Comparison of ENCODE assay signal across 10 cellular contexts in genomic region chr1:221939598-221939997, GRCh38.
DNase-seq lines count a peak whose midpoint lies in the region; ATAC-seq, FAIRE-seq and TF ChIP-seq lines count a peak whose summit lies in the region.
"Had no signal": no experiment of that assay in that cellular context is flagged by ENCODE, and none has a peak within 500 bp of the region (broad histone marks: within the 10 kb centered on the region; RNA-seq: fewer than 3 reads in every experiment).

No MANE protein-coding gene starts in this region.

- H3K14ac ChIP-seq in H1 (ENCODE audit: insufficient read length) = no peak overlapping the region

- no peak overlapping the region for H4K8ac ChIP-seq in H1 (ENCODE audit: extremely low read depth, insufficient read depth, low read length)

- no peaks in the 10 kb centered on the region for H3K9me3 ChIP-seq in H1 (ENCODE audit: insufficient read depth in 2 of 2, low read depth in 1 of 2, low read length in 1 of 2)

- WGBS in H1 (ENCODE audit: extremely low coverage in 1 of 2, insufficient coverage in 1 of 2, insufficient read length in 1 of 2, insufficient replicate concordance in 2 of 2, low coverage in 1 of 2, low lambda C conversion rate in 2 of 2, missing lambda C conversion rate in 1 of 2), 2 experiments = 83% methylated on average over 2 of the region's 2 CpGs; no CpG with 5 or more reads in 1 of the 2 experiments

- POLR2A ChIA-PET in H1 (lab: Charles Lee; ENCODE audit: partially characterized antibody) = no interaction called here

- no peak overlapping the region for H2AFZ ChIP-seq in H1 (ENCODE audit: low read length)

- H2AK5ac ChIP-seq in H1 (ENCODE audit: low read depth, low read length) = 0 out of 2 replicates have a peak overlapping the region, but pooled peaks have one; percentile 46

- no peak for TF ChIP-seq EP300 in H1 (IDR thresholded peaks at IDR 0.05; ENCODE audit: borderline replicate concordance in 1 of 2, low read depth in 2 of 2, low read length in 2 of 2)

- H2BK5ac ChIP-seq in H1 (ENCODE audit: low read depth, low read length) = no peak overlapping the region

- no peaks in the 10 kb centered on the region for H3K23me2 ChIP-seq in H1 (ENCODE audit: low read depth, low read length)

- no peak for TF ChIP-seq POLR2A in H1 (IDR thresholded peaks at IDR 0.05; ENCODE audit: control extremely low read depth in 1 of 2, low read depth in 2 of 2, low read length in 2 of 2)

- H2BK120ac ChIP-seq in H1 (replicated peaks; ENCODE audit: low read depth, low read length) = no peak overlapping the region

- no peaks in the 10 kb centered on the region for H3K79me2 ChIP-seq in H1 (ENCODE audit: control insufficient read depth in 1 of 2, insufficient read depth in 2 of 2, low read length in 2 of 2)

- no peak overlapping the region for H3K23ac ChIP-seq in H1 (ENCODE audit: insufficient read length)

- H2BK15ac ChIP-seq in H1 (ENCODE audit: low read length) = no peak overlapping the region

- H3K4me1 ChIP-seq in H1 (replicated peaks in 1 of 4; ENCODE audit: control insufficient read depth in 3 of 4, insufficient read depth in 4 of 4, low read length in 3 of 4) = no peaks in the 10 kb centered on the region

- no peak for TF ChIP-seq CTCF in H1 (IDR thresholded peaks at IDR 0.05; ENCODE audit: control extremely low read depth in 1 of 3, insufficient read depth in 1 of 3, low read depth in 1 of 3, low read length in 3 of 3)

- H3K4me3 ChIP-seq in H1 (ENCODE audit: extremely low read depth in 1 of 4, insufficient read depth in 2 of 4, low read depth in 3 of 4, low read length in 4 of 4) = no peak overlapping the region
- H3K4me3 ChIP-seq: lung had no signal

- no peak overlapping the region for H3K4ac ChIP-seq in H1 (replicated peaks; ENCODE audit: insufficient read length, low read depth, low read length)

- H3K4me2 ChIP-seq in H1 (ENCODE audit: insufficient read depth in 1 of 2, low read depth in 2 of 2, low read length in 2 of 2) = no peak overlapping the region

- FAIRE-seq in H1 (lab: Jason Lieb, UNC) = no peak

- no peaks in the 10 kb centered on the region for H3K36me3 ChIP-seq in H1 (ENCODE audit: control insufficient read depth in 2 of 4, insufficient read depth in 4 of 4, low read length in 3 of 4)

- H2BK20ac ChIP-seq in H1 (ENCODE audit: low read length) = no peak overlapping the region

- no peak overlapping the region for H3K56ac ChIP-seq in H1 (replicated peaks; ENCODE audit: insufficient read length, low read depth, low read length)

- H3K9ac ChIP-seq in H1 (replicated peaks in 1 of 4; ENCODE audit: extremely low read depth in 1 of 4, low read depth in 3 of 4, low read length in 3 of 4) = no peak overlapping the region

- TF ChIP-seq RAD21 in H1 (IDR thresholded peaks at IDR 0.05 in 1 of 2, conservative IDR thresholded peaks at IDR 0.05 in 1 of 2; ENCODE audit: low read depth in 2 of 2, low read length in 2 of 2) = no peak

- DNase-seq in H1 (ENCODE audit: low read depth in 1 of 2, low spot score in 2 of 2) (no peak), NCI-H526 treated with DMSO at 0.1 percent for 48 hours (lab: John Stamatoyannopoulos, UW) (no peak), DMS114 treated with DMSO at 0.1 percent for 48 hours (lab: John Stamatoyannopoulos, UW; ENCODE audit: unreplicated experiment) (no peak)
- DNase-seq in stimulated activated naive CD4-positive, alpha-beta T cell (lab: John Stamatoyannopoulos, UW) = no peak
- DNase-seq in activated T-cell treated with anti-CD3 and anti-CD28 coated beads, Interleukin-2, amount 50 U/mL, for 48 hours = no peak
- DNase-seq: NCI-H146 had no signal

- CTCF ChIA-PET in H1 (lab: Charles Lee; ENCODE audit: partially characterized antibody) = no interaction called here

- peak; percentile 87 for ATAC-seq in GM18861 (IDR thresholded peaks at IDR 0.05; ENCODE audit: unreplicated experiment)
- ATAC-seq in HG02571 (IDR thresholded peaks at IDR 0.05; ENCODE audit: unreplicated experiment) = peak; percentile 78
- peak; percentile 45 for ATAC-seq in HG03575 (IDR thresholded peaks at IDR 0.05; ENCODE audit: extremely low read depth, insufficient number of reproducible peaks, low FRiP score, unreplicated experiment)

- no peak overlapping the region for H3K27ac ChIP-seq in H1 (ENCODE audit: low read depth, low read length)

- H3K27me3 ChIP-seq in H1 (replicated peaks in 1 of 4; ENCODE audit: control insufficient read depth in 3 of 4, extremely low read depth in 1 of 4, insufficient read depth in 3 of 4, low read length in 3 of 4) = no peaks in the 10 kb centered on the region

- no peaks in the 10 kb centered on the region for H4K20me1 ChIP-seq in H1 (replicated peaks in 1 of 2; ENCODE audit: control insufficient read depth in 1 of 2, insufficient read depth in 2 of 2, low read length in 2 of 2)

- no peak overlapping the region for H4K5ac ChIP-seq in H1 (ENCODE audit: insufficient read length, low read depth, low read length)

- H4K91ac ChIP-seq in H1 (replicated peaks; ENCODE audit: insufficient read length, low read length) = no peak overlapping the region

- H3K79me1 ChIP-seq in H1 (ENCODE audit: low read depth, low read length) = no peaks in the 10 kb centered on the region

- H2BK12ac ChIP-seq in H1 (ENCODE audit: low read depth, low read length) = no peak overlapping the region

- no peak overlapping the region for H3K18ac ChIP-seq in H1 (ENCODE audit: extremely low read depth, low read length)

TF ChIP-seq in H1, 55 proteins besides CTCF, POLR2A, EP300 and RAD21:
- TF ChIP-seq MAX (IDR thresholded peaks at IDR 0.05) (no peak), KDM5A (IDR thresholded peaks at IDR 0.05; ENCODE audit: low read length) (no peak), GABPA (IDR thresholded peaks at IDR 0.05; ENCODE audit: borderline replicate concordance, insufficient read depth, low read length) (no peak), ASH2L (IDR thresholded peaks at IDR 0.05; ENCODE audit: low read length) (no peak), NRF1 (IDR thresholded peaks at IDR 0.05; ENCODE audit: low read depth, low read length) (no peak), GTF2F1 (IDR thresholded peaks at IDR 0.05; ENCODE audit: borderline replicate concordance, low read depth, low read length) (no peak), POU5F1 (IDR thresholded peaks at IDR 0.05; ENCODE audit: low read depth, low read length) (no peak), EGR1 (IDR thresholded peaks at IDR 0.05; ENCODE audit: borderline replicate concordance, low read depth, low read length) (no peak), SIX5 (IDR thresholded peaks at IDR 0.05; ENCODE audit: low read depth, low read length) (no peak), SIRT6 (IDR thresholded peaks at IDR 0.05; ENCODE audit: low read length) (no peak), RNF2 (IDR thresholded peaks at IDR 0.05; ENCODE audit: borderline replicate concordance, low read depth, low read length, missing control alignments, poor library complexity, severe bottlenecking) (no peak), TAF7 (optimal IDR thresholded peaks at IDR 0.05; ENCODE audit: borderline replicate concordance, low read depth, low read length) (no peak), RBBP5 (IDR thresholded peaks at IDR 0.05; ENCODE audit: borderline replicate concordance, low read depth, low read length) (no peak), FOSL1 (IDR thresholded peaks at IDR 0.05; ENCODE audit: insufficient read depth, low read depth, low read length) (no peak), MAFK (IDR thresholded peaks at IDR 0.05; ENCODE audit: low read depth, low read length) (no peak)
- TF ChIP-seq, protein P1, sequence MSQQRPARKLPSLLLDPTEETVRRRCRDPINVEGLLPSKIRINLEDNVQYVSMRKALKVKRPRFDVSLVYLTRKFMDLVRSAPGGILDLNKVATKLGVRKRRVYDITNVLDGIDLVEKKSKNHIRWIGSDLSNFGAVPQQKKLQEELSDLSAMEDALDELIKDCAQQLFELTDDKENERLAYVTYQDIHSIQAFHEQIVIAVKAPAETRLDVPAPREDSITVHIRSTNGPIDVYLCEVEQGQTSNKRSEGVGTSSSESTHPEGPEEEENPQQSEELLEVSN (IDR thresholded peaks at IDR 0.05) = no peak
